ENCODE assay signal across 15 cellular contexts in the genomic region with DNA sequence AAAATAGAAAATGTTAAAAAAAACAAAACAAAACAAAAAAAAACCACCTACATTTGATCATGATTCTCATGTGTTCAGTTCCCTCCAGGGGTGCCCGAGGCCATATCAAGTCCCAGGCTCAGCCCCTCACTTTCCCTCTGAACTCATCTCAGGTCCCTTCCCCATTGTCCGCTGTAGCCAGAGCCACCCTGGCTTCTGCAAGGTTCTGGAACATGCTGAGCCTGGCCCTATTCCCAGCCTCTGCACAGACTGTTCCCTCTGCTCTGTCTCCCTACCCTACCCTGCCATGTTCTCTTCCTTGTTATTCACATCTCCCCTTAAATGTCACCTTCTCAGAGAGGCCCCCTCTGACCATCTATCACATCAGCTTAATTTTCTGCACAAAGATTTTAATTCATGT. TPM values are rescaled to one million over a fixed set of nuclear protein-coding genes. Genes with fewer than 3 reads are reported as not detected.
A peak's percentile ranks its signal among the peaks of the same experiment; 100 is the strongest.
DNase-seq lines count a peak whose midpoint lies in the region; ATAC-seq, FAIRE-seq and TF ChIP-seq lines count a peak whose summit lies in the region.
"Had no signal": no experiment of that assay in that cellular context is flagged by ENCODE, and none has a peak within 500 bp of the region (broad histone marks: within the 10 kb centered on the region; RNA-seq: fewer than 3 reads in every experiment).

No MANE protein-coding gene starts in this region.

- H3K4me1 ChIP-seq in pancreas (peaks cover 0 to 8% (median 7%) of the 10 kb centered on the region in 3 donors), aorta (ENCODE audit: control insufficient read depth in 1 of 2, insufficient read depth in 2 of 2, low read length in 2 of 2) (peaks cover 2 to 3% of the 10 kb centered on the region in 2 donors), spleen (peaks cover 0 to 17% (median 0%) of the 10 kb centered on the region in 6 donors)

- CTCF ChIA-PET in activated CD8-positive, alpha-beta memory T cell treated with anti-CD3 and anti-CD28 coated beads, Interleukin-2, amount 10 ng/mL, durations not matched to agents 7 days and 5 days (lab: Charles Lee), result interaction anchor here (1.5 kb wide), 2 partner anchors 12 to 86 kb away, joined by 3 to 5 read pairs; no protein-coding TSS in a partner anchor

- peaks cover 6% of the 10 kb centered on the region for H3K4me1 Mint-ChIP-seq in activated CD8-positive, alpha-beta memory T cell treated with anti-CD3 and anti-CD28 coated beads, Interleukin-2, amount 10 ng/mL, durations not matched to agents 7 days and 5 days
- H3K4me1 Mint-ChIP-seq in immature natural killer cell, result no peaks in the 10 kb centered on the region
- H3K4me1 Mint-ChIP-seq: activated naive CD4-positive, alpha-beta T cell treated with anti-CD3 and anti-CD28 coated beads, Interleukin-2, amount 50 U/mL, for 24 hours had no signal

- no peak overlapping the region for H3K4me3 ChIP-seq in pancreas
- no peak overlapping the region for H3K4me3 ChIP-seq in aorta (ENCODE audit: low read length in 2 of 2)
- no peak overlapping the region for H3K4me3 ChIP-seq in spleen
- H3K4me3 ChIP-seq: PC-9 had no signal

- ATAC-seq in activated CD8-positive, alpha-beta memory T cell treated with anti-CD3 and anti-CD28 coated beads, Interleukin-2, amount 10 ng/mL, durations not matched to agents 7 days and 5 days, result no peak
- ATAC-seq in left cardiac atrium, result peak; percentile 55 to 81
- ATAC-seq in pancreas, result peak in 3 of 4 donors; percentile 20 to 46 (median 40)
- peak; percentile 86 for ATAC-seq in aorta (ENCODE audit: low FRiP score)

- H3K27me3 ChIP-seq in pancreas (no peaks in the 10 kb centered on the region), aorta (ENCODE audit: control insufficient read depth in 1 of 2, insufficient read depth in 2 of 2, low read length in 1 of 2) (no peaks in the 10 kb centered on the region), spleen (replicated peaks in 1 of 7) (no peaks in the 10 kb centered on the region)

- TF ChIP-seq CTCF in pancreas (IDR thresholded peaks at IDR 0.05), result no peak
- no peak for TF ChIP-seq CTCF in spleen (IDR thresholded peaks at IDR 0.05 in 8 of 11, conservative IDR thresholded peaks at IDR 0.05 in 3 of 11)

- DNase-seq in activated CD8-positive, alpha-beta memory T cell treated with anti-CD3 and anti-CD28 coated beads, Interleukin-2, amount 10 ng/mL, durations not matched to agents 7 days and 5 days, result peak; percentile 31
- DNase-seq in activated CD8-positive, alpha-beta memory T cell treated with anti-CD3 and anti-CD28 coated beads, Interleukin-2, amount 50 U/mL, for 4 hours, result no peak
- DNase-seq in left cardiac atrium (no peak), pancreas (peak in 2 of 6 donors; percentile 15 to 20), aorta (peak; percentile 54 to 70), spleen (no peak), immature natural killer cell (no peak), NCI-H2029 treated with DMSO at 0.1 percent for 48 hours (lab: John Stamatoyannopoulos, UW) (no peak)
- DNase-seq: activated CD4-positive, alpha-beta memory T cell treated with anti-CD3 and anti-CD28 coated beads, Interleukin-2, amount 10 ng/mL, durations not matched to agents 7 days and 5 days; PC-9; stimulated activated CD4-positive, alpha-beta T cell treated with anti-CD3 and anti-CD28 coated beads, Interleukin-2, amount 100 ng/mL, for 24 hours; T-helper 9 cell had no signal

- no peak overlapping the region for H3K27ac Mint-ChIP-seq in activated CD8-positive, alpha-beta memory T cell treated with anti-CD3 and anti-CD28 coated beads, Interleukin-2, amount 10 ng/mL, durations not matched to agents 7 days and 5 days
- H3K27ac Mint-ChIP-seq in immature natural killer cell, result peak overlapping the region in 1 of 6 donors; percentile 13
- H3K27ac Mint-ChIP-seq: activated CD4-positive, alpha-beta memory T cell treated with anti-CD3 and anti-CD28 coated beads, Interleukin-2, amount 10 ng/mL, durations not matched to agents 7 days and 5 days; activated naive CD4-positive, alpha-beta T cell treated with anti-CD3 and anti-CD28 coated beads, Interleukin-2, amount 50 U/mL, for 24 hours; dendritic cell treated with granulocyte-macrophage colony-stimulating factor and Interleukin-4, amounts not matched to agents 40 ng/mL and 50 ng/mL, for 4 days; stimulated activated naive CD8-positive, alpha-beta T cell treated with anti-CD3 and anti-CD28 coated beads, Interleukin-15, Interleukin-2, amounts not matched to agents 100 ng/mL and 50 ng/mL, for 24 hours had no signal

- intact Hi-C loops in left cardiac atrium (cut with DNase I), result no loop called here
- intact Hi-C loops in pancreas (cut with DNase I), result no loop called here
- intact Hi-C loops in aorta (cut with DNase I), result no loop called here
- intact Hi-C loops in spleen (cut with DNase I; ENCODE audit: low total_unique reads), result no loop called here

- 92 to 94% methylated on average over 2 of the region's 2 CpGs for WGBS in pancreas, 2 donors
- 17 to 18% methylated on average over 2 of the region's 2 CpGs for WGBS in aorta, 2 donors
- 79 to 93% (median 91%) methylated on average over 2 of the region's 2 CpGs for WGBS in spleen, 5 donors

- H3K27me3 Mint-ChIP-seq in activated CD8-positive, alpha-beta memory T cell treated with anti-CD3 and anti-CD28 coated beads, Interleukin-2, amount 10 ng/mL, durations not matched to agents 7 days and 5 days, result peaks cover 10% of the 10 kb centered on the region
- H3K27me3 Mint-ChIP-seq in immature natural killer cell (ENCODE audit: low read depth in 3 of 3), result peaks cover 0 to 4% (median 2%) of the 10 kb centered on the region in 3 donors
- H3K27me3 Mint-ChIP-seq: activated naive CD4-positive, alpha-beta T cell treated with anti-CD3 and anti-CD28 coated beads, Interleukin-2, amount 50 U/mL, for 24 hours; dendritic cell treated with granulocyte-macrophage colony-stimulating factor and Interleukin-4, amounts not matched to agents 40 ng/mL and 50 ng/mL, for 4 days; stimulated activated naive CD8-positive, alpha-beta T cell treated with anti-CD3 and anti-CD28 coated beads, Interleukin-15, Interleukin-2, amounts not matched to agents 100 ng/mL and 50 ng/mL, for 24 hours had no signal

- H3K36me3 ChIP-seq in pancreas (no peaks in the 10 kb centered on the region), aorta (ENCODE audit: control insufficient read depth in 1 of 2, insufficient read depth in 2 of 2, low read length in 1 of 2) (no peaks in the 10 kb centered on the region), spleen (peaks cover 0 to 12% (median 0%) of the 10 kb centered on the region in 6 donors)

- no peaks in the 10 kb centered on the region for H3K9me3 Mint-ChIP-seq in activated CD8-positive, alpha-beta memory T cell treated with anti-CD3 and anti-CD28 coated beads, Interleukin-2, amount 10 ng/mL, durations not matched to agents 7 days and 5 days (ENCODE audit: low read depth)
- H3K9me3 Mint-ChIP-seq in immature natural killer cell, result no peaks in the 10 kb centered on the region
- H3K9me3 Mint-ChIP-seq: activated CD4-positive, alpha-beta memory T cell treated with anti-CD3 and anti-CD28 coated beads, Interleukin-2, amount 10 ng/mL, durations not matched to agents 7 days and 5 days; activated naive CD4-positive, alpha-beta T cell treated with anti-CD3 and anti-CD28 coated beads, Interleukin-2, amount 50 U/mL, for 24 hours; dendritic cell treated with granulocyte-macrophage colony-stimulating factor and Interleukin-4, amounts not matched to agents 40 ng/mL and 50 ng/mL, for 4 days; stimulated activated naive CD8-positive, alpha-beta T cell treated with anti-CD3 and anti-CD28 coated beads, Interleukin-15, Interleukin-2, amounts not matched to agents 100 ng/mL and 50 ng/mL, for 24 hours had no signal

- FAIRE-seq in pancreas (lab: Jason Lieb, UNC), result no peak

- TF ChIP-seq POLR2A in spleen (IDR thresholded peaks at IDR 0.05), result no peak

- H3K4me3 Mint-ChIP-seq in activated CD8-positive, alpha-beta memory T cell treated with anti-CD3 and anti-CD28 coated beads, Interleukin-2, amount 10 ng/mL, durations not matched to agents 7 days and 5 days, result no peak overlapping the region
- H3K4me3 Mint-ChIP-seq in immature natural killer cell, result no peak overlapping the region
- H3K4me3 Mint-ChIP-seq: activated CD4-positive, alpha-beta memory T cell treated with anti-CD3 and anti-CD28 coated beads, Interleukin-2, amount 10 ng/mL, durations not matched to agents 7 days and 5 days; activated naive CD4-positive, alpha-beta T cell treated with anti-CD3 and anti-CD28 coated beads, Interleukin-2, amount 50 U/mL, for 24 hours; dendritic cell treated with granulocyte-macrophage colony-stimulating factor and Interleukin-4, amounts not matched to agents 40 ng/mL and 50 ng/mL, for 4 days; stimulated activated naive CD8-positive, alpha-beta T cell treated with anti-CD3 and anti-CD28 coated beads, Interleukin-15, Interleukin-2, amounts not matched to agents 100 ng/mL and 50 ng/mL, for 24 hours had no signal

- H3K27ac ChIP-seq in pancreas (no peak overlapping the region), aorta (ENCODE audit: low read depth in 1 of 2, low read length in 2 of 2) (peak overlapping the region in 1 of 2 donors; percentile 61), spleen (no peak overlapping the region)

- H3K9me3 ChIP-seq in pancreas (no peaks in the 10 kb centered on the region), aorta (ENCODE audit: control insufficient read depth, low read length) (no peaks in the 10 kb centered on the region), spleen (no peaks in the 10 kb centered on the region)

- no peaks in the 10 kb centered on the region for H3K36me3 Mint-ChIP-seq in activated CD8-positive, alpha-beta memory T cell treated with anti-CD3 and anti-CD28 coated beads, Interleukin-2, amount 10 ng/mL, durations not matched to agents 7 days and 5 days
- H3K36me3 Mint-ChIP-seq in immature natural killer cell, result peaks cover 0 to 8% (median 7%) of the 10 kb centered on the region in 3 donors
- H3K36me3 Mint-ChIP-seq: activated naive CD4-positive, alpha-beta T cell treated with anti-CD3 and anti-CD28 coated beads, Interleukin-2, amount 50 U/mL, for 24 hours had no signal

RNA-seq across cellular contexts. Expression of a gene that starts 46.9 kb away (rescaled TPM):
- 10 to 100 TPM in 1 of 2 experiments, 1 to 10 TPM in 1; 8.5 to 10.8 TPM for total RNA-seq in activated CD8-positive, alpha-beta memory T cell treated with anti-CD3 and anti-CD28 coated beads, Interleukin-2, amount 10 ng/mL, durations not matched to agents 7 days and 5 days
- 10 to 100 TPM; 22.3 to 28.2 TPM for total RNA-seq in left cardiac atrium
- 10 to 100 TPM; 16.7 to 22.9 (median 21.6) TPM for total RNA-seq in pancreas
- polyA plus RNA-seq in pancreas, result 10 to 100 TPM; 13.9 to 17.4 TPM
- 10 to 100 TPM; 27.4 to 43.4 TPM for total RNA-seq in aorta
- polyA plus RNA-seq in aorta, result 10 to 100 TPM; 18.9 to 30.3 TPM
- total RNA-seq in spleen, result 10 to 100 TPM; 21.3 to 56.6 (median 40.1) TPM
- 10 to 100 TPM in 1 of 3 donors, 1 to 10 TPM in 2; 8.3 to 19.8 (median 9.2) TPM for polyA plus RNA-seq in spleen
- polyA plus RNA-seq in immature natural killer cell, result 10 to 100 TPM in 1 of 3 donors, 1 to 10 TPM in 2; 8.2 to 19.9 (median 9.8) TPM

RNA-seq across cellular contexts. Expression of a gene that starts 49.3 kb away (rescaled TPM):
- total RNA-seq in activated CD8-positive, alpha-beta memory T cell treated with anti-CD3 and anti-CD28 coated beads, Interleukin-2, amount 10 ng/mL, durations not matched to agents 7 days and 5 days, result 100 to 1,000 TPM; 199 to 220 TPM
- total RNA-seq in left cardiac atrium, result 10 to 100 TPM; 15.8 to 22.5 TPM
- total RNA-seq in pancreas, result 10 to 100 TPM in 3 of 6 donors, 1 to 10 TPM in 3; 5.9 to 26.1 (median 8.3) TPM
- polyA plus RNA-seq in pancreas, result 10 to 100 TPM; 11.9 to 24.9 TPM
- 10 to 100 TPM; 23.4 to 44.4 TPM for total RNA-seq in aorta
- polyA plus RNA-seq in aorta, result 10 to 100 TPM; 19.9 to 45.0 TPM
- 100 to 1,000 TPM in 3 of 7 donors, 10 to 100 TPM in 4; 65.5 to 132 (median 76.8) TPM for total RNA-seq in spleen
- polyA plus RNA-seq in spleen, result 10 to 100 TPM; 61.9 to 76.2 (median 74.7) TPM
- polyA plus RNA-seq in immature natural killer cell, result 100 to 1,000 TPM; 226 to 318 (median 229) TPM

Comparison
In these comparisons a context has a peak if more than half of its experiments do, and no peak if none do; other contexts are left out.
1. DNase-seq: peak in activated CD8-positive, alpha-beta memory T cell treated with anti-CD3 and anti-CD28 coated beads, Interleukin-2, amount 10 ng/mL, durations not matched to agents 7 days and 5 days (single experiment) and aorta (2 of 2); none in activated CD8-positive, alpha-beta memory T cell treated with anti-CD3 and anti-CD28 coated beads, Interleukin-2, amount 50 U/mL, for 4 hours (single experiment), left cardiac atrium (single experiment), spleen (single experiment), immature natural killer cell (0 of 3) and NCI-H2029 treated with DMSO at 0.1 percent for 48 hours (single experiment).